Comparison of ENCODE assay signal across 16 cellular contexts in genomic region chr1:96409689-96410088, GRCh38.
DNase-seq lines count a peak whose midpoint lies in the region; ATAC-seq and TF ChIP-seq lines count a peak whose summit lies in the region.
"Had no signal": no experiment of that assay in that cellular context is flagged by ENCODE, and none has a peak within 500 bp of the region (broad histone marks: within the 10 kb centered on the region; RNA-seq: fewer than 3 reads in every experiment).

No MANE protein-coding gene starts in this region.

- ATAC-seq in left ventricle myocardium superior (peak; percentile 66), psoas muscle (no peak)
- ATAC-seq: CD8-positive, alpha-beta T cell; GM23338 had no signal

- H3K27ac ChIP-seq in psoas muscle, result no peak overlapping the region
- H3K27ac ChIP-seq: HL-60 had no signal

- no peaks in the 10 kb centered on the region for H3K36me3 ChIP-seq in psoas muscle (ENCODE audit: insufficient read depth in 1 of 2, low read depth in 1 of 2)
- H3K36me3 ChIP-seq: BE2C had no signal

- no peak overlapping the region for H3K4me3 ChIP-seq in psoas muscle
- H3K4me3 ChIP-seq: GM23338 had no signal

- intact Hi-C loops in left ventricle myocardium superior (cut with micrococcal nuclease) (no loop called here), cardiac septum (cut with DNase I) (no loop called here), psoas muscle (cut with DNase I) (no loop called here)

- H3K4me1 ChIP-seq in psoas muscle, result no peaks in the 10 kb centered on the region
- H3K4me1 ChIP-seq: BE2C had no signal

- H3K9me3 ChIP-seq in psoas muscle, result no peaks in the 10 kb centered on the region
- H3K9me3 ChIP-seq: BE2C had no signal

- no peak for TF ChIP-seq CTCF in psoas muscle (IDR thresholded peaks at IDR 0.05)

- H3K27me3 ChIP-seq in psoas muscle (ENCODE audit: insufficient read depth in 3 of 3, low read length in 2 of 3), result no peaks in the 10 kb centered on the region
- H3K27me3 ChIP-seq: BE2C had no signal

- 37 to 48% (median 48%) methylated on average over 3 of the region's 3 CpGs for WGBS in psoas muscle, 3 donors

- DNase-seq in left ventricle myocardium superior (no peak), cardiac septum (ENCODE audit: low spot score) (no peak), dermis blood vessel endothelial cell (peak; percentile 7), kidney tubule cell (ENCODE audit: low spot score) (peak; percentile 3), NCI-H187 (lab: John Stamatoyannopoulos, UW) (no peak), NCI-H2196 treated with DMSO at 0.1 percent for 48 hours (lab: John Stamatoyannopoulos, UW; ENCODE audit: unreplicated experiment) (no peak), psoas muscle (no peak)
- DNase-seq: BE2C; CD8-positive, alpha-beta T cell; COR-L47; DMS153; DMS79 treated with DMSO at 0.1 percent for 48 hours; EL; H7 had no signal

Comparison
In these comparisons a context has a peak if more than half of its experiments do, and no peak if none do; other contexts are left out.
1. DNase-seq: peak in dermis blood vessel endothelial cell (single experiment) and kidney tubule cell (single experiment); none in left ventricle myocardium superior (single experiment), cardiac septum (single experiment), NCI-H187 (0 of 2), NCI-H2196 treated with DMSO at 0.1 percent for 48 hours (single experiment) and psoas muscle (0 of 2).